In genomic region chr11:65112226-65112550, GRCh38 we compare ENCODE assay signal across 8 cellular contexts. TPM values are rescaled to one million over a fixed set of nuclear protein-coding genes. Genes with fewer than 3 reads are reported as not detected.
DNase-seq lines count a peak whose midpoint lies in the region; ATAC-seq, FAIRE-seq and TF ChIP-seq lines count a peak whose summit lies in the region.

No MANE protein-coding gene starts in this region.

- FAIRE-seq in GM12878 (lab: Jason Lieb, UNC): no peak
- no peak for FAIRE-seq in frontal cortex (lab: Jason Lieb, UNC)

- no peaks in the 10 kb centered on the region; the same call in 1 of the 2 replicates for H4K20me1 ChIP-seq in GM12878 (ENCODE audit: control insufficient read depth, insufficient read depth)

- SMC1A ChIA-PET in GM12878 (lab: Charles Lee; ENCODE audit: uncharacterized antibody, unreplicated experiment): interaction anchor here (1.3 to 3.1 kb wide), 5 partner anchors 9 to 263 kb away, joined by 3 to 27 read pairs (median 15); partner anchors contain the start of genes CAPN1, FAU and MRPL49

- no peak for TF ChIP-seq RAD21 in GM12878 (IDR thresholded peaks at IDR 0.05; ENCODE audit: insufficient read depth, low read depth, low read length)

- H3K9me3 ChIP-seq in GM12878 (replicated peaks; ENCODE audit: control insufficient read depth, insufficient read depth, low read length) (no peaks in the 10 kb centered on the region), transverse colon (no peaks in the 10 kb centered on the region)

- peak; percentile 9 for DNase-seq in activated effector memory CD4-positive, alpha-beta T cell treated with Interleukin-2 at 50 U/mL for 16 hours
- no peak for DNase-seq in activated effector memory CD4-positive, alpha-beta T cell treated with anti-CD3 and anti-CD28 coated beads, Interleukin-2, amount 50 U/mL, for 16 hours
- DNase-seq in GM12878 (ENCODE audit: low read depth, low spot score): no peak
- DNase-seq in lower leg skin (ENCODE audit: low spot score in 2 of 2): no peak
- DNase-seq in transverse colon: no peak
- DNase-seq in NCI-H2029 (lab: John Stamatoyannopoulos, UW): no peak
- DNase-seq in GM13977 (ENCODE audit: low spot score): no peak
- DNase-seq in frontal cortex (ENCODE audit: low spot score in 2 of 2): no peak

- ATAC-seq in GM12878: no peak

- in situ Hi-C loops in GM12878 (cut with MboI) (no loop called here), transverse colon (cut with MboI; ENCODE audit: low pct_ligation_motif_present in 1 of 4, low pct_unique_long_range_greater_than_20kb in 1 of 4, low sequenced_read_pairs in 3 of 4) (no loop called here), GM13977 (cut with MboI; ENCODE audit: low pct_unique_long_range_greater_than_20kb, low sequenced_read_pairs, unreplicated experiment) (no loop called here)

- TF ChIP-seq CTCF in GM12878 (IDR thresholded peaks at IDR 0.05 in 2 of 3, conservative IDR thresholded peaks at IDR 0.05 in 1 of 3; ENCODE audit: control insufficient read depth in 2 of 3, extremely low read depth in 1 of 3, insufficient read depth in 1 of 3, low read depth in 3 of 3, low read length in 3 of 3): no peak
- no peak for TF ChIP-seq CTCF in lower leg skin (IDR thresholded peaks at IDR 0.05)
- TF ChIP-seq CTCF in transverse colon (IDR thresholded peaks at IDR 0.05): no peak
- no peak for TF ChIP-seq CTCF in GM13977 (IDR thresholded peaks at IDR 0.05; ENCODE audit: extremely low read depth, insufficient read depth, missing control alignments)

- H3K79me2 ChIP-seq in GM12878 (ENCODE audit: control insufficient read depth, insufficient read depth, low read length): peaks cover 17% of the 10 kb centered on the region

- intact Hi-C loops in GM12878 (cut with micrococcal nuclease; ENCODE audit: unreplicated experiment): loop anchor here (5.0 to 10.0 kb wide), 4 partner anchors 70 to 337 kb away; partner anchors contain the start of genes ATG2A, CAPN1, DPF2 and SF1
- intact Hi-C loops in lower leg skin (cut with DNase I; ENCODE audit: low total_unique reads): loop anchor here (5.0 kb wide), 1 partner anchor 265 kb away; no protein-coding TSS in a partner anchor
- intact Hi-C loops in transverse colon (cut with DNase I; ENCODE audit: low total_unique reads): loop anchor here (5.0 kb wide), 1 partner anchor 100 kb away; the partner anchor contains the start of gene ARL2

- no peaks in the 10 kb centered on the region for H3K27me3 ChIP-seq in GM12878 (replicated peaks in 1 of 2; ENCODE audit: control insufficient read depth in 2 of 2, insufficient read depth in 2 of 2, low read length in 1 of 2)
- H3K27me3 ChIP-seq in transverse colon: no peaks in the 10 kb centered on the region

- no peak for TF ChIP-seq EP300 in GM12878 (IDR thresholded peaks at IDR 0.05; ENCODE audit: borderline replicate concordance in 1 of 2, control insufficient read depth in 1 of 2, low read depth in 2 of 2, low read length in 2 of 2)
- no peak for TF ChIP-seq EP300 in transverse colon (IDR thresholded peaks at IDR 0.05; ENCODE audit: low read depth)

- no peak; the same call in 1 of the 2 replicates for TF ChIP-seq POLR2A in GM12878 (IDR thresholded peaks at IDR 0.05; ENCODE audit: low read depth, low read length)
- no peak for TF ChIP-seq POLR2A in lower leg skin (IDR thresholded peaks at IDR 0.05)
- no peak for TF ChIP-seq POLR2A in transverse colon (IDR thresholded peaks at IDR 0.05)

- H3K27ac ChIP-seq in GM12878 (ENCODE audit: control insufficient read depth, insufficient read depth): 0 out of 2 replicates have a peak overlapping the region, but pooled peaks have one; percentile 4
- peak overlapping the region; percentile 76 to 85 (median 80) for H3K27ac ChIP-seq in transverse colon

- RAD21 ChIA-PET in GM12878 (lab: Charles Lee; ENCODE audit: unreplicated experiment): interaction anchor here (0.6 to 3.8 kb wide), 14 partner anchors 10 to 265 kb away, joined by 3 to 59 read pairs (median 4); partner anchors contain the start of genes ARL2, CAPN1, CDC42EP2 and DPF2

- peak overlapping the region; percentile 95 for H3K4me2 ChIP-seq in GM12878 (ENCODE audit: control insufficient read depth, insufficient read depth)

- peaks cover 8 to 18% of the 10 kb centered on the region in 2 experiments; a peak in 3 of 4 replicates for H3K36me3 ChIP-seq in GM12878 (ENCODE audit: control insufficient read depth in 2 of 2, insufficient read depth in 2 of 2, low read length in 1 of 2)
- H3K36me3 ChIP-seq in transverse colon: peaks cover 0 to 11% (median 3%) of the 10 kb centered on the region in 4 donors

- peak overlapping the region; percentile 42 for H3K9ac ChIP-seq in GM12878 (ENCODE audit: control insufficient read depth, insufficient read depth, low read length)

- H3K4me3 ChIP-seq in GM12878 (peak overlapping the region; percentile 85), lower leg skin (ENCODE audit: low read depth, poor library complexity, severe bottlenecking) (peak overlapping the region; percentile 7), transverse colon (peak overlapping the region; percentile 37 to 57 (median 51))

- BruUV-seq in GM12878 (replicated peaks; lab: Mats Ljungman, UMichigan): TSS peak; percentile 18

- H2AFZ ChIP-seq in GM12878 (ENCODE audit: control insufficient read depth, low read depth, low read length): no peak overlapping the region; the same call in 1 of the 2 replicates

- H3K4me1 ChIP-seq in GM12878 (ENCODE audit: control insufficient read depth, insufficient read depth, low read length) (peaks cover 24% of the 10 kb centered on the region), transverse colon (peaks cover 20 to 46% (median 34%) of the 10 kb centered on the region in 4 donors)

- POLR2A ChIA-PET in GM12878 (lab: Charles Lee): interaction anchor here (0.6 to 2.7 kb wide), 10 partner anchors 9 to 333 kb away, joined by 3 to 31 read pairs (median 4); partner anchors contain the start of genes ARL2, CAPN1, FAU and MRPL49

- WGBS in GM12878 (ENCODE audit: insufficient coverage, insufficient replicate concordance, low lambda C conversion rate, missing lambda C conversion rate): 0% methylated on average over 11 of the region's 28 CpGs
- 0 to 3% methylated on average over 16 to 23 of the region's 28 CpGs for WGBS in lower leg skin, 2 donors
- WGBS in transverse colon (ENCODE audit: low coverage in 1 of 2), 2 donors: 1% methylated on average over 26 of the region's 28 CpGs; no CpG with 5 or more reads in 1 of the 2 donors

- CTCF ChIA-PET in GM12878 (lab: Yijun Ruan, JAX): interaction anchor here (0.7 to 6.3 kb wide), 31 partner anchors 9 to 310 kb away, joined by 3 to 93 read pairs (median 4); partner anchors contain the start of genes ARL2, CAPN1, CDCA5 and DPF2

RNA-seq across cellular contexts. Expression of gene TM7SF2, which starts 0.5 kb away (rescaled TPM):
- 19.4 and 25.9 TPM in 2 replicates for total RNA-seq in GM12878 (2013; cell fraction: nucleolus; rRNA removed)
- total RNA-seq in GM12878 (2014; rRNA removed) (29.6 and 32.8 TPM in 2 replicates), GM12878 (2014; rRNA removed; fragmentation: Illumina TruSeq; extraction: Trizol) (9.2 and 9.3 TPM in 2 replicates), GM12878 (2021) (30.2 and 31.2 TPM in 2 replicates), lower leg skin (100 to 1,000 TPM; 118 to 374 (median 160) TPM), transverse colon (10 to 100 TPM; 29.4 to 59.5 (median 42.3) TPM), frontal cortex (54.6 TPM)
- 11.5 TPM for polyA plus RNA-seq in GM12878 (2011; ENCODE audit: low read depth)
- polyA plus RNA-seq in GM12878 (2011; rRNA removed) (4.8 and 11.0 TPM in 2 replicates), GM12878 (2014; fragmentation: Illumina TruSeq; extraction: Trizol) (4.3 and 11.3 TPM in 2 replicates), GM12878 (2014; fragmentation: Nextera tagmentation; extraction: Ambion mirVana) (1 to 10 TPM in 1 of 2 experiments, under 1 TPM in 1; 0.52 to 2.9 TPM), GM12878 (2014; rRNA removed) (37.9 and 38.2 TPM in 2 replicates), GM12878 (2016; fragmentation: Nextera tagmentation; extraction: Ambion mirVana) (10 to 100 TPM; 47.4 to 57.7 TPM)
- 15.4 and 15.7 TPM in 2 replicates for polyA plus RNA-seq in GM12878 (2011; cell fraction: cytosol; rRNA removed)
- polyA plus RNA-seq in GM12878 (2011; cell fraction: nucleus; rRNA removed): 57.8 and 60.5 TPM in 2 replicates
- polyA plus RNA-seq in GM12878 (2012): 19.4 and 19.7 TPM in 2 replicates
- polyA minus RNA-seq in GM12878 (2011; rRNA and poly(A)+ RNA removed): 13.7 and 19.6 TPM in 2 replicates
- polyA minus RNA-seq in GM12878 (2011; cell fraction: cytosol; rRNA and poly(A)+ RNA removed): 4.4 and 7.5 TPM in 2 replicates
- 14.4 and 22.4 TPM in 2 replicates for polyA minus RNA-seq in GM12878 (2011; cell fraction: nucleus; rRNA and poly(A)+ RNA removed)

RNA-seq across cellular contexts. Expression of gene ZNHIT2, which starts 5.3 kb away (rescaled TPM):
- 2.4 and 4.4 TPM in 2 replicates for total RNA-seq in GM12878 (2013; cell fraction: nucleolus; rRNA removed)
- total RNA-seq in GM12878 (2014; rRNA removed) (12.9 and 20.4 TPM in 2 replicates), GM12878 (2014; rRNA removed; fragmentation: Illumina TruSeq; extraction: Trizol) (1.3 and 2.0 TPM in 2 replicates), GM12878 (2021) (15.5 TPM in 2 replicates), lower leg skin (10 to 100 TPM; 10.7 to 24.9 (median 17.7) TPM), transverse colon (10 to 100 TPM in 3 of 4 donors, 1 to 10 TPM in 1; 9.6 to 40.8 (median 12.2) TPM), frontal cortex (6.1 TPM)
- 0.93 TPM for polyA plus RNA-seq in GM12878 (2011; ENCODE audit: low read depth)
- polyA plus RNA-seq in GM12878 (2011; rRNA removed) (0.27 and 0.88 TPM in 2 replicates), GM12878 (2014; fragmentation: Illumina TruSeq; extraction: Trizol) (0.24 TPM in 1 of 2 replicates, not detected in the other), GM12878 (2014; fragmentation: Nextera tagmentation; extraction: Ambion mirVana) (under 1 TPM in 1 of 2 experiments, not detected in 1; 0.40 TPM), GM12878 (2014; rRNA removed) (15.5 and 18.3 TPM in 2 replicates), GM12878 (2016; fragmentation: Nextera tagmentation; extraction: Ambion mirVana) (10 to 100 TPM; 17.8 to 18.7 TPM)
- polyA plus RNA-seq in GM12878 (2011; cell fraction: cytosol; rRNA removed): 1.5 and 4.1 TPM in 2 replicates
- 2.9 and 4.6 TPM in 2 replicates for polyA plus RNA-seq in GM12878 (2011; cell fraction: nucleus; rRNA removed)
- polyA plus RNA-seq in GM12878 (2012): 5.8 and 6.2 TPM in 2 replicates
- 1.2 and 1.5 TPM in 2 replicates for polyA minus RNA-seq in GM12878 (2011; rRNA and poly(A)+ RNA removed)
- polyA minus RNA-seq in GM12878 (2011; cell fraction: cytosol; rRNA and poly(A)+ RNA removed): 3.3 TPM in 2 replicates
- 5.0 and 11.1 TPM in 2 replicates for polyA minus RNA-seq in GM12878 (2011; cell fraction: nucleus; rRNA and poly(A)+ RNA removed)

RNA-seq across cellular contexts. Expression of gene FAU, which starts 9.7 kb away (rescaled TPM):
- 51.6 and 54.9 TPM in 2 replicates for total RNA-seq in GM12878 (2013; cell fraction: nucleolus; rRNA removed)
- total RNA-seq in GM12878 (2014; rRNA removed) (1,083 and 1,263 TPM in 2 replicates), GM12878 (2014; rRNA removed; fragmentation: Illumina TruSeq; extraction: Trizol) (948 and 983 TPM in 2 replicates), GM12878 (2021) (1,347 and 1,414 TPM in 2 replicates), lower leg skin (1,000 to 10,000 TPM in 2 of 4 donors, 100 to 1,000 TPM in 2; 574 to 1,562 (median 887) TPM), transverse colon (100 to 1,000 TPM; 594 to 986 (median 662) TPM), frontal cortex (251 TPM)
- 1,320 TPM for polyA plus RNA-seq in GM12878 (2011; ENCODE audit: low read depth)
- polyA plus RNA-seq in GM12878 (2011; rRNA removed) (583 and 615 TPM in 2 replicates), GM12878 (2014; fragmentation: Illumina TruSeq; extraction: Trizol) (129 and 706 TPM in 2 replicates), GM12878 (2014; fragmentation: Nextera tagmentation; extraction: Ambion mirVana) (100 to 1,000 TPM; 332 to 611 TPM), GM12878 (2014; rRNA removed) (1,208 and 1,582 TPM in 2 replicates), GM12878 (2016; fragmentation: Nextera tagmentation; extraction: Ambion mirVana) (1,000 to 10,000 TPM in 1 of 2 experiments, 100 to 1,000 TPM in 1; 997 to 1,103 TPM)
- 882 and 1,174 TPM in 2 replicates for polyA plus RNA-seq in GM12878 (2011; cell fraction: cytosol; rRNA removed)
- polyA plus RNA-seq in GM12878 (2011; cell fraction: nucleus; rRNA removed): 528 and 566 TPM in 2 replicates
- 1,474 and 2,106 TPM in 2 replicates for polyA plus RNA-seq in GM12878 (2012)
- 206 and 381 TPM in 2 replicates for polyA minus RNA-seq in GM12878 (2011; rRNA and poly(A)+ RNA removed)
- polyA minus RNA-seq in GM12878 (2011; cell fraction: cytosol; rRNA and poly(A)+ RNA removed): 199 and 204 TPM in 2 replicates
- 126 and 152 TPM in 2 replicates for polyA minus RNA-seq in GM12878 (2011; cell fraction: nucleus; rRNA and poly(A)+ RNA removed)

RNA-seq across cellular contexts. Expression of gene MRPL49, which starts 9.9 kb away (rescaled TPM):
- total RNA-seq in GM12878 (2013; cell fraction: nucleolus; rRNA removed): 17.7 and 17.8 TPM in 2 replicates
- total RNA-seq in GM12878 (2014; rRNA removed) (92.8 and 116 TPM in 2 replicates), GM12878 (2014; rRNA removed; fragmentation: Illumina TruSeq; extraction: Trizol) (50.2 and 54.6 TPM in 2 replicates), GM12878 (2021) (63.5 and 64.2 TPM in 2 replicates), lower leg skin (100 to 1,000 TPM in 1 of 4 donors, 10 to 100 TPM in 3; 61.0 to 107 (median 82.4) TPM), transverse colon (100 to 1,000 TPM in 1 of 4 donors, 10 to 100 TPM in 3; 10.5 to 119 (median 60.9) TPM), frontal cortex (29.3 TPM)
- polyA plus RNA-seq in GM12878 (2011; ENCODE audit: low read depth): 20.0 TPM
- polyA plus RNA-seq in GM12878 (2011; rRNA removed) (36.4 and 63.2 TPM in 2 replicates), GM12878 (2014; fragmentation: Illumina TruSeq; extraction: Trizol) (62.3 and 79.9 TPM in 2 replicates), GM12878 (2014; fragmentation: Nextera tagmentation; extraction: Ambion mirVana) (10 to 100 TPM; 42.0 to 49.8 TPM), GM12878 (2014; rRNA removed) (82.4 and 87.9 TPM in 2 replicates), GM12878 (2016; fragmentation: Nextera tagmentation; extraction: Ambion mirVana) (100 to 1,000 TPM; 103 to 106 TPM)
- 78.9 and 81.4 TPM in 2 replicates for polyA plus RNA-seq in GM12878 (2011; cell fraction: cytosol; rRNA removed)
- polyA plus RNA-seq in GM12878 (2011; cell fraction: nucleus; rRNA removed): 23.2 and 25.2 TPM in 2 replicates
- polyA plus RNA-seq in GM12878 (2012): 36.2 and 39.9 TPM in 2 replicates
- polyA minus RNA-seq in GM12878 (2011; rRNA and poly(A)+ RNA removed): 24.2 and 53.5 TPM in 2 replicates
- 11.8 and 13.7 TPM in 2 replicates for polyA minus RNA-seq in GM12878 (2011; cell fraction: cytosol; rRNA and poly(A)+ RNA removed)
- polyA minus RNA-seq in GM12878 (2011; cell fraction: nucleus; rRNA and poly(A)+ RNA removed): 8.9 and 15.9 TPM in 2 replicates

RNA-seq across cellular contexts. Expression of gene VPS51, which starts 16.2 kb away (rescaled TPM):
- total RNA-seq in GM12878 (2013; cell fraction: nucleolus; rRNA removed): 185 and 198 TPM in 2 replicates
- total RNA-seq in GM12878 (2014; rRNA removed): 213 and 279 TPM in 2 replicates
- total RNA-seq in GM12878 (2014; rRNA removed; fragmentation: Illumina TruSeq; extraction: Trizol): 55.8 and 61.6 TPM in 2 replicates
- total RNA-seq in GM12878 (2021): 130 and 140 TPM in 2 replicates
- 45.9 TPM for polyA plus RNA-seq in GM12878 (2011; ENCODE audit: low read depth)
- 37.6 and 91.8 TPM in 2 replicates for polyA plus RNA-seq in GM12878 (2011; rRNA removed)
- polyA plus RNA-seq in GM12878 (2011; cell fraction: cytosol; rRNA removed): 91.7 and 147 TPM in 2 replicates
- polyA plus RNA-seq in GM12878 (2011; cell fraction: nucleus; rRNA removed): 175 and 180 TPM in 2 replicates
- polyA plus RNA-seq in GM12878 (2012): 112 and 203 TPM in 2 replicates
- polyA plus RNA-seq in GM12878 (2014; fragmentation: Illumina TruSeq; extraction: Trizol): 8.9 and 25.1 TPM in 2 replicates
- 1 to 10 TPM; 1.5 to 8.6 TPM for polyA plus RNA-seq in GM12878 (2014; fragmentation: Nextera tagmentation; extraction: Ambion mirVana)
- 123 and 185 TPM in 2 replicates for polyA plus RNA-seq in GM12878 (2014; rRNA removed)
- polyA plus RNA-seq in GM12878 (2016; fragmentation: Nextera tagmentation; extraction: Ambion mirVana): 10 to 100 TPM; 41.9 to 50.7 TPM
- polyA minus RNA-seq in GM12878 (2011; rRNA and poly(A)+ RNA removed): 120 and 190 TPM in 2 replicates
- 85.1 and 134 TPM in 2 replicates for polyA minus RNA-seq in GM12878 (2011; cell fraction: cytosol; rRNA and poly(A)+ RNA removed)
- 44.9 and 77.3 TPM in 2 replicates for polyA minus RNA-seq in GM12878 (2011; cell fraction: nucleus; rRNA and poly(A)+ RNA removed)
- 100 to 1,000 TPM; 373 to 932 (median 648) TPM for total RNA-seq in lower leg skin
- total RNA-seq in transverse colon: 100 to 1,000 TPM; 252 to 560 (median 437) TPM
- 229 TPM for total RNA-seq in frontal cortex

Comparison
In these comparisons a context has a peak if more than half of its experiments do, and no peak if none do; other contexts are left out.
1. H3K4me3 ChIP-seq: peak in every context shown above with its lines; median percentile 85 in GM12878; 51 in transverse colon; 7 in lower leg skin.